13 cellular contexts compared by ENCODE assay signal in the genomic region with DNA sequence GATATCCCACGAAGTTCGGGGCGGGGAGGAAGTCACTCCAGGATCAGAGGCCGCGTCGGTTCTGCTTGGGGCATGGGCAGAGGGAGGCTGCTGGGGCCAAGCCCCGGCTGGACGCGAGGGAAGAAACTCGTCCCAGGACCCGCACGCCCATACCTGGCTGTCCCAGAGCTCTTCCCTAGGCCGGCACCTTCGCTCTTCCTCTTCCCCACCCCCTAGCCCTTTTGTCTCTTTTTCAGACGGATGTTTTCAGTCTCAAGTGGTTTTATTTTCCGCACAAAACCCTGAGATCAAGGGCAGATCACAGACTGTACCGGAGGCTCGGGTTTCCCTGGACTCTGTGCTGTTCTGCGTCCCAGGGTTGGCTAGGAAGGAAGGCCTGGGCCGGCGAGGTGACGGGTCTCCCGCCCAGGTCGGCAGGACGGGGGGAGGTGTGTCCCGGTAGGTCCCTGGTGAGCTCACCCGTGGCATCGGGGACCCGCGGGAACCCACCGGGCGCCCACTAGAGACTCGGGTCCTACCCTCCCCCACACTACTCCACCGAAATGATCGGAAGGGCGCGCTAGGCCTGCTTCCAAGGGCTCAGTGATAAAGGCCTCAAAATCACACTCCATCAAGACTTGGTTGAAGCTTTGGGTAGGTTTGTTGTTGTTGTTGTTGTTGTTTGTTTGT. TPM values are rescaled to one million over a fixed set of nuclear protein-coding genes. Genes with fewer than 3 reads are reported as not detected.
A peak's percentile ranks its signal among the peaks of the same experiment; 100 is the strongest.
DNase-seq lines count a peak whose midpoint lies in the region; ATAC-seq and TF ChIP-seq lines count a peak whose summit lies in the region.
"Had no signal": no experiment of that assay in that cellular context is flagged by ENCODE, and none has a peak within 500 bp of the region (broad histone marks: within the 10 kb centered on the region; RNA-seq: fewer than 3 reads in every experiment).

No MANE protein-coding gene starts in this region.

- peaks cover 27% of the 10 kb centered on the region for H3K4me1 Mint-ChIP-seq in activated T-cell treated with anti-CD3 and anti-CD28 coated beads, Interleukin-2, amount 50 U/mL, for 24 hours (ENCODE audit: low read depth)
- H3K4me1 Mint-ChIP-seq in neural crest cell, result peaks cover 45% of the 10 kb centered on the region

- peaks cover 94% of the 10 kb centered on the region for H3K27me3 Mint-ChIP-seq in activated T-cell treated with anti-CD3 and anti-CD28 coated beads, Interleukin-2, amount 50 U/mL, for 24 hours
- peaks cover 95% of the 10 kb centered on the region for H3K27me3 Mint-ChIP-seq in neural crest cell (ENCODE audit: low read depth)

- peak overlapping the region; percentile 41 for H3K27ac Mint-ChIP-seq in activated T-cell treated with anti-CD3 and anti-CD28 coated beads, Interleukin-2, amount 50 U/mL, for 24 hours
- H3K27ac Mint-ChIP-seq in neural crest cell (ENCODE audit: unreplicated experiment), result no peak overlapping the region
- H3K27ac Mint-ChIP-seq: activated naive CD4-positive, alpha-beta T cell treated with anti-CD3 and anti-CD28 coated beads, Interleukin-2, amount 50 U/mL, for 72 hours had no signal

- no peak for TF ChIP-seq CTCF in neural crest cell (conservative IDR thresholded peaks at IDR 0.05)

- ATAC-seq in esophagus mucosa, result peak; percentile 17
- no peak for ATAC-seq in GM18505 (IDR thresholded peaks at IDR 0.05; ENCODE audit: unreplicated experiment)

- no peak overlapping the region for H3K4me3 Mint-ChIP-seq in activated T-cell treated with anti-CD3 and anti-CD28 coated beads, Interleukin-2, amount 50 U/mL, for 24 hours
- H3K4me3 Mint-ChIP-seq in neural crest cell, result peak overlapping the region; percentile 79

- no peak for TF ChIP-seq POLR2A in GM18505 (IDR thresholded peaks at IDR 0.05; ENCODE audit: borderline replicate concordance, extremely low read depth, insufficient read depth, insufficient read length)

- DNase-seq in NCI-H2081 (lab: John Stamatoyannopoulos, UW) (peak; percentile 43 to 59), NCI-H2081 treated with DMSO at 0.1 percent for 48 hours (lab: John Stamatoyannopoulos, UW) (no peak), neural crest cell (ENCODE audit: low read depth, low spot score) (no peak), NCI-H2227 treated with DMSO at 0.1 percent for 48 hours (lab: John Stamatoyannopoulos, UW) (no peak), NOMO-1 treated with dmso at 0.1 percent for 144 hours (lab: John Stamatoyannopoulos, UW; ENCODE audit: unreplicated experiment) (no peak)
- no peak for DNase-seq in activated T-cell treated with anti-CD3 and anti-CD28 coated beads, Interleukin-2, amount 50 U/mL, for 24 hours
- DNase-seq: activated CD4-positive, alpha-beta T cell treated with anti-CD3 and anti-CD28 coated beads, Interleukin-2, amount 50 U/mL, for 4 hours; NCI-H1694; thyroid gland had no signal

- no peaks in the 10 kb centered on the region for H3K9me3 Mint-ChIP-seq in activated T-cell treated with anti-CD3 and anti-CD28 coated beads, Interleukin-2, amount 50 U/mL, for 24 hours
- H3K9me3 Mint-ChIP-seq in neural crest cell, result no peaks in the 10 kb centered on the region

- no peaks in the 10 kb centered on the region for H3K36me3 Mint-ChIP-seq in activated T-cell treated with anti-CD3 and anti-CD28 coated beads, Interleukin-2, amount 50 U/mL, for 24 hours (ENCODE audit: low read depth)
- peaks cover 6% of the 10 kb centered on the region for H3K36me3 Mint-ChIP-seq in neural crest cell (ENCODE audit: low read depth)

RNA-seq across cellular contexts. Expression of a gene that starts 7.9 kb away (rescaled TPM):
- total RNA-seq in esophagus mucosa, result 0.04 TPM
- total RNA-seq in neural crest cell, result 48.6 and 55.3 TPM in 2 replicates
- total RNA-seq: skeletal muscle tissue, thyroid gland had no signal

RNA-seq across cellular contexts. Expression of a gene that starts 17.9 kb away (rescaled TPM):
- total RNA-seq in esophagus mucosa (not detected), neural crest cell (6.3 and 6.7 TPM in 2 replicates)
- total RNA-seq: activated naive CD4-positive, alpha-beta T cell treated with anti-CD3 and anti-CD28 coated beads, Interleukin-2, amount 50 U/mL, for 72 hours; skeletal muscle tissue; thyroid gland had no signal

Comparison
In these comparisons a context has a peak if more than half of its experiments do, and no peak if none do; other contexts are left out.
1. DNase-seq: peak in NCI-H2081 (2 of 2); none in NCI-H2081 treated with DMSO at 0.1 percent for 48 hours (single experiment), activated T-cell treated with anti-CD3 and anti-CD28 coated beads, Interleukin-2, amount 50 U/mL, for 24 hours (single experiment), neural crest cell (single experiment), NCI-H2227 treated with DMSO at 0.1 percent for 48 hours (single experiment) and NOMO-1 treated with dmso at 0.1 percent for 144 hours (single experiment).
2. RNA of a gene that starts 7.9 kb away (total RNA-seq): 48.6 to 55.3 TPM in neural crest cell; 0.04 TPM in esophagus mucosa (single experiment); every median in the first group is over 10 times any median in the second.